8 cellular contexts compared by ENCODE assay signal in genomic region chr18:46173393-46174316, GRCh38.
A peak's percentile ranks its signal among the peaks of the same experiment; 100 is the strongest.
DNase-seq lines count a peak whose midpoint lies in the region; ATAC-seq, FAIRE-seq and TF ChIP-seq lines count a peak whose summit lies in the region.

No MANE protein-coding gene starts in this region.

- DNase-seq in G401 (ENCODE audit: low spot score) (peak; percentile 91), H54 (ENCODE audit: insufficient read length, low spot score) (peak; percentile 62), LNCaP clone FGC (ENCODE audit: low read depth) (peak; percentile 71), RPMI8226 (peak; percentile 98), fibroblast of the aortic adventitia (ENCODE audit: low read depth) (peak; percentile 87)
- DNase-seq in activated T-helper 9 cell treated with anti-CD3 and anti-CD28 coated beads, Interleukin-2, amount 50 U/mL, for 16 hours (ENCODE audit: low read depth), result peak; percentile 91
- peak; percentile 98 for DNase-seq in stimulated activated naive CD8-positive, alpha-beta T cell treated with anti-CD3 and anti-CD28 coated beads, Interleukin-15, Interleukin-2, amounts not matched to agents 100 U/mL and 50 U/mL, for 24 hours

- H3K4me3 Mint-ChIP-seq in nephron, result peak overlapping the region; percentile 97 to 100 (median 98)

- H3K36me3 Mint-ChIP-seq in nephron (ENCODE audit: low read depth), result peaks cover 3% of the 10 kb centered on the region

- H3K9me3 Mint-ChIP-seq in nephron, result no peaks in the 10 kb centered on the region

- peak; percentile 91 for ATAC-seq in stimulated activated naive CD8-positive, alpha-beta T cell treated with anti-CD3 and anti-CD28 coated beads, Interleukin-15, Interleukin-2, amounts not matched to agents 100 U/mL and 50 U/mL, for 24 hours

- FAIRE-seq in H54 (lab: Jason Lieb, UNC), result no peak

- peak overlapping the region; percentile 90 for H3K4me3 ChIP-seq in LNCaP clone FGC (ENCODE audit: low read depth, low read length)
- H3K4me3 ChIP-seq in fibroblast of the aortic adventitia (ENCODE audit: low read depth, low read length), result peak overlapping the region; percentile 74

- peak overlapping the region; percentile 99 to 100 (median 99) for H3K27ac Mint-ChIP-seq in nephron

- no peaks in the 10 kb centered on the region for H3K27me3 Mint-ChIP-seq in nephron (ENCODE audit: low read depth)

- TF ChIP-seq CTCF in LNCaP clone FGC (IDR thresholded peaks at IDR 0.05; ENCODE audit: control insufficient read depth, extremely low read depth, insufficient read depth), result peak; percentile 91
- peak; percentile 98 for TF ChIP-seq CTCF in fibroblast of the aortic adventitia (IDR thresholded peaks at IDR 0.05; ENCODE audit: insufficient read depth, low read length)
- TF ChIP-seq CTCF in nephron (IDR thresholded peaks at IDR 0.05; ENCODE audit: unreplicated experiment in 3 of 3), result peak; percentile 77 to 89 (median 86)

- in situ Hi-C loops in G401 (cut with HindIII; ENCODE audit: low sequenced_read_pairs), result no loop called here

- TF ChIP-seq POLR2A in H54 (IDR thresholded peaks at IDR 0.05; ENCODE audit: low read depth, low read length), result peak; percentile 65

- peaks cover 17% of the 10 kb centered on the region for H3K4me1 Mint-ChIP-seq in nephron

Comparison
In these comparisons a context has a peak if more than half of its experiments do, and no peak if none do; other contexts are left out.
1. Peak in every context shown above with its lines: DNase-seq, ATAC-seq and H3K4me3 ChIP-seq.